ENCODE assay signal across 9 cellular contexts in the genomic region with DNA sequence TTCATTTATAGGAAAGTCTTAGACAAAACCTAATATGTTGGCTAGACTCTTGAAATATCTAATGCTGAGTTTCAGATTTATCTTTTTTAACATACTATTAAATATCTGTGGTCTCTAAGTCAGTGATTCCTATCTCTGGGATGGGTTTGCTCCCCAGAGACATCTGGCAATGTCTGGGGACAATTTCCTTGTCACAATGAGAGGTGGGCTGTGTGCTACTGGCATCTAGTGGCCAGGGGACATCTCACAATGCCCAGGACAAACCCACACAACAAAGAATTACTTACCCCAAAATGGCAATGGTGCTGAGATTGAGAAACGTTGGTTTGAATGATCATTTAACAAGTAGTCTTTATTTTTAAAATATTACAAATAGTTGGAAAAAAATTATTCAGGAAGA.
A peak's percentile ranks its signal among the peaks of the same experiment; 100 is the strongest.
DNase-seq lines count a peak whose midpoint lies in the region; ATAC-seq, FAIRE-seq and TF ChIP-seq lines count a peak whose summit lies in the region.
"Had no signal": no experiment of that assay in that cellular context is flagged by ENCODE, and none has a peak within 500 bp of the region (broad histone marks: within the 10 kb centered on the region; RNA-seq: fewer than 3 reads in every experiment).

No MANE protein-coding gene starts in this region.

- H3K4me3 ChIP-seq in heart left ventricle (no peak overlapping the region), foreskin fibroblast (ENCODE audit: low read depth in 1 of 2, low read length in 2 of 2) (no peak overlapping the region)

- no peak for ATAC-seq in heart left ventricle
- ATAC-seq in GM19463 (IDR thresholded peaks at IDR 0.05; ENCODE audit: unreplicated experiment), result no peak
- no peak for ATAC-seq in stimulated activated naive CD8-positive, alpha-beta T cell treated with anti-CD3 and anti-CD28 coated beads, Interleukin-15, amount 100 ng/mL, for 72 hours

- H3K4me1 ChIP-seq in heart left ventricle, result peaks cover 0 to 24% (median 7%) of the 10 kb centered on the region in 12 donors

- H3K9me3 ChIP-seq in heart left ventricle, result no peaks in the 10 kb centered on the region

- no peaks in the 10 kb centered on the region for H3K27me3 Mint-ChIP-seq in stimulated activated naive CD8-positive, alpha-beta T cell treated with anti-CD3 and anti-CD28 coated beads, Interleukin-15, amount 100 ng/mL, for 72 hours

- H3K4me1 Mint-ChIP-seq in stimulated activated naive CD8-positive, alpha-beta T cell treated with anti-CD3 and anti-CD28 coated beads, Interleukin-15, amount 100 ng/mL, for 72 hours, result no peaks in the 10 kb centered on the region

- no peak for FAIRE-seq in urothelium cell line (lab: Jason Lieb, UNC)

- no peak overlapping the region for H3K27ac Mint-ChIP-seq in stimulated activated naive CD8-positive, alpha-beta T cell treated with anti-CD3 and anti-CD28 coated beads, Interleukin-15, amount 100 ng/mL, for 72 hours
- H3K27ac Mint-ChIP-seq: T-helper 1 cell treated with Interleukin-12 subunit alpha and Interleukin-12 subunit beta and Interleukin-4 antibody, amounts not matched to agents 30 μg/mL and 1 μg/mL, for 36 hours had no signal

- H3K27ac ChIP-seq in heart left ventricle, result no peak overlapping the region

- H3K9me3 Mint-ChIP-seq in stimulated activated naive CD8-positive, alpha-beta T cell treated with anti-CD3 and anti-CD28 coated beads, Interleukin-15, amount 100 ng/mL, for 72 hours, result no peaks in the 10 kb centered on the region
- H3K9me3 Mint-ChIP-seq: T-helper 1 cell treated with Interleukin-12 subunit alpha and Interleukin-12 subunit beta and Interleukin-4 antibody, amounts not matched to agents 30 μg/mL and 1 μg/mL, for 36 hours had no signal

- TF ChIP-seq POLR2A in heart left ventricle (IDR thresholded peaks at IDR 0.05), result no peak

- peak in 11 of 12 donors; percentile 25 to 56 (median 39) for TF ChIP-seq CTCF in heart left ventricle (IDR thresholded peaks at IDR 0.05)
- TF ChIP-seq CTCF in foreskin fibroblast (IDR thresholded peaks at IDR 0.05; ENCODE audit: low read depth, low read length), result peak; percentile 36

- WGBS in heart left ventricle, 4 donors, result 57 to 63% (median 58%) methylated on average over 1 of the region's 1 CpG

- DNase-seq in heart left ventricle (no peak), cardiac septum (ENCODE audit: low spot score) (no peak), OCI-M1 (lab: John Stamatoyannopoulos, UW) (peak; percentile 25), foreskin fibroblast (peak in 1 of 2 donors; percentile 22), urothelium cell line (ENCODE audit: low spot score) (peak; percentile 12), NCI-H345 treated with DMSO at 0.1 percent for 48 hours (lab: John Stamatoyannopoulos, UW; ENCODE audit: unreplicated experiment) (no peak)
- no peak for DNase-seq in stimulated activated naive CD8-positive, alpha-beta T cell treated with anti-CD3 and anti-CD28 coated beads, Interleukin-15, amount 100 ng/mL, for 72 hours

- no peaks in the 10 kb centered on the region for H3K27me3 ChIP-seq in heart left ventricle

- H3K36me3 ChIP-seq in heart left ventricle, result peaks cover 0 to 72% (median 7%) of the 10 kb centered on the region in 9 donors

- intact Hi-C loops in heart left ventricle (cut with DNase I), result loop anchor here (5.0 to 10.0 kb wide), 7 partner anchors 236 to 904 kb away; no protein-coding TSS in a partner anchor
- intact Hi-C loops in cardiac septum (cut with DNase I), result no loop called here

- no peak overlapping the region for H3K4me3 Mint-ChIP-seq in stimulated activated naive CD8-positive, alpha-beta T cell treated with anti-CD3 and anti-CD28 coated beads, Interleukin-15, amount 100 ng/mL, for 72 hours
- H3K4me3 Mint-ChIP-seq: T-helper 1 cell treated with Interleukin-12 subunit alpha and Interleukin-12 subunit beta and Interleukin-4 antibody, amounts not matched to agents 30 μg/mL and 1 μg/mL, for 36 hours had no signal

Comparison
In these comparisons a context has a peak if more than half of its experiments do, and no peak if none do; other contexts are left out.
1. DNase-seq: peak in OCI-M1 (single experiment) and urothelium cell line (single experiment); none in heart left ventricle (0 of 5), cardiac septum (single experiment), stimulated activated naive CD8-positive, alpha-beta T cell treated with anti-CD3 and anti-CD28 coated beads, Interleukin-15, amount 100 ng/mL, for 72 hours (0 of 2) and NCI-H345 treated with DMSO at 0.1 percent for 48 hours (single experiment).